In the genomic region with DNA sequence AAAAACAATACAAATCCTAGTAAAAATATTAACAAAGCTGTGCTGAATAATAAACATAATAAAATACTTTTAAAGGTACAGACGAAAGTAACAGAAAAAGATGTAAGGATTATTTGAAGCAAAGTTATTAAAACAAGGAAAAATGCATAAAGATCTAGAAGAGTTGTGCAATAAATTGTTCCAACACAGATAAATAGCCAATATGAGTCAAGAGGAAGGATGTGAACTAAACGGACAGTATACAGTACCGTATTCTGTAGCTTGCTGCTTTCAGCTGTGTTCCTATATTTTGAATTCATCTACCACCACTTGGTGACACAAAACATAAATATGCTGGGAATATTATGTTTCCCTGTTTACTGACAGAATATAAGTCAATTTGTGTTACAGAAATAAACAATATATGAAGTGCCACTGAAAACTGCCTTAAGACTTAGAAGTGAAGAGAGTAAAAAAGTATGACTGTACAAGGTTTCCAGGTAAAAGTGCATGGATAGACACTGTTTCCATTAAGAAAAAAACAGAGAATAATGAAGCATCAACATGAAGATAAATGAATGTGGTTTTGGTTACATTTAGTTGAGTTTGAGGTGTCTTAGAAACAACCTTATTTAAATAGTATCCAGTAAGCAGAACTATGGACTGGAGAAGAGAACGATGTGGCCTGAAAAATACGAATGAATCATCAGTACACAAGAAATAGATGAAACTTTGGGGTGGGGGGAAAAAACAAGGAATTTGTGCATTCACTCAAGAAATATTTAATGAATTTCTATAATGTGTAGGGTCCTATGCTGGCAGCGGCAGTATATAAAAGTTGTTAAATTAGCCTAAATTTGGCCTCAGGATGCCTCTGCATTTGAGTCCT, we compare ENCODE assay signal across 12 cellular contexts. TPM values are rescaled to one million over a fixed set of nuclear protein-coding genes. Genes with fewer than 3 reads are reported as not detected.
DNase-seq lines count a peak whose midpoint lies in the region; ATAC-seq and TF ChIP-seq lines count a peak whose summit lies in the region.
"Had no signal": no experiment of that assay in that cellular context is flagged by ENCODE, and none has a peak within 500 bp of the region (broad histone marks: within the 10 kb centered on the region; RNA-seq: fewer than 3 reads in every experiment).

No MANE protein-coding gene starts in this region.

- H3K27me3 Mint-ChIP-seq in CD8-positive, alpha-beta T cell (ENCODE audit: low read depth) = no peaks in the 10 kb centered on the region
- no peaks in the 10 kb centered on the region for H3K27me3 Mint-ChIP-seq in activated T-helper 17 cell treated with anti-CD3 and anti-CD28 coated beads, Interleukin-2, amount 50 U/mL, for 72 hours
- H3K27me3 Mint-ChIP-seq in mesothelial cell of epicardium (ENCODE audit: low read depth) = no peaks in the 10 kb centered on the region

- H3K36me3 ChIP-seq in CD8-positive, alpha-beta T cell (ENCODE audit: insufficient read depth, low read length) = no peaks in the 10 kb centered on the region
- peaks cover 6% of the 10 kb centered on the region for H3K36me3 ChIP-seq in IMR-90 (ENCODE audit: control insufficient read depth, insufficient read depth, low read length)

- no peak overlapping the region for H4K91ac ChIP-seq in IMR-90 (ENCODE audit: insufficient read depth, low read depth, low read length)

- no peak for DNase-seq in CD8-positive, alpha-beta T cell
- DNase-seq in IMR-90 (peak; percentile 49), mesothelial cell of epicardium (ENCODE audit: low spot score in 2 of 2, unreplicated experiment in 2 of 2) (no peak), UCSD-AML1 (lab: John Stamatoyannopoulos, UW; ENCODE audit: unreplicated experiment) (no peak)
- DNase-seq: activated CD4-positive, alpha-beta T cell treated with anti-CD3 and anti-CD28 coated beads for 4 hours; anterior cingulate cortex; DMS153; stimulated activated CD4-positive, alpha-beta T cell treated with anti-CD3 and anti-CD28 coated beads, Interleukin-2, amount 100 ng/mL, for 48 hours had no signal

- no peak overlapping the region for H4K8ac ChIP-seq in IMR-90 (ENCODE audit: low read depth in 2 of 2, low read length in 2 of 2)

- ATAC-seq in CD8-positive, alpha-beta T cell = no peak
- peak; percentile 64 for ATAC-seq in IMR-90 (ENCODE audit: low read depth)
- peak; percentile 67 for ATAC-seq in activated T-helper 17 cell treated with anti-CD3 and anti-CD28 coated beads, Interleukin-2, amount 50 U/mL, for 72 hours (replicated peaks)
- ATAC-seq in HG03520 (IDR thresholded peaks at IDR 0.05; ENCODE audit: unreplicated experiment) = no peak
- no peak for ATAC-seq in GM21423 (IDR thresholded peaks at IDR 0.05; ENCODE audit: unreplicated experiment)
- ATAC-seq in HG03097 (IDR thresholded peaks at IDR 0.05; ENCODE audit: low FRiP score, unreplicated experiment) = no peak

- peaks cover 23% of the 10 kb centered on the region for H3K36me3 Mint-ChIP-seq in CD8-positive, alpha-beta T cell
- peaks cover 33% of the 10 kb centered on the region for H3K36me3 Mint-ChIP-seq in activated T-helper 17 cell treated with anti-CD3 and anti-CD28 coated beads, Interleukin-2, amount 50 U/mL, for 72 hours (ENCODE audit: low read depth)
- no peaks in the 10 kb centered on the region for H3K36me3 Mint-ChIP-seq in mesothelial cell of epicardium

- H2BK120ac ChIP-seq in IMR-90 (ENCODE audit: low read depth, low read length) = no peak overlapping the region

- in situ Hi-C loops in IMR-90 (cut with MboI; ENCODE audit: low sequenced_read_pairs) = no loop called here

- CTCF ChIA-PET in CD8-positive, alpha-beta T cell (lab: Charles Lee) = interaction anchor here (1.4 kb wide), 1 partner anchor 43 kb away, joined by 3 read pairs; no protein-coding TSS in a partner anchor
- CTCF ChIA-PET in IMR-90 (lab: Yijun Ruan, JAX) = interaction anchor here (1.0 kb wide), 1 partner anchor 14 kb away, joined by 3 read pairs; no protein-coding TSS in a partner anchor

- no peak for TF ChIP-seq RAD21 in IMR-90 (IDR thresholded peaks at IDR 0.05; ENCODE audit: low read length)

- H4K20me1 ChIP-seq in IMR-90 (ENCODE audit: insufficient read depth, low read length) = peaks cover 89% of the 10 kb centered on the region

- H3K56ac ChIP-seq in IMR-90 (ENCODE audit: extremely low read depth, insufficient read depth, low read length) = no peak overlapping the region

- no peak overlapping the region for H3K14ac ChIP-seq in IMR-90 (replicated peaks; ENCODE audit: low read depth, low read length)

- intact Hi-C loops in CD8-positive, alpha-beta T cell (cut with DNase I, micrococcal nuclease) = loop anchor here in 1 of 2 experiments (1.0 to 2.0 kb wide), 2 partner anchors 12 to 16 kb away; no protein-coding TSS in a partner anchor
- intact Hi-C loops in IMR-90 (cut with micrococcal nuclease) = loop anchor here (5.0 kb wide), 1 partner anchor 37 kb away; no protein-coding TSS in a partner anchor

- no peak overlapping the region for H2AK9ac ChIP-seq in IMR-90 (replicated peaks; ENCODE audit: low read depth, low read length, poor library complexity)

- no peaks in the 10 kb centered on the region for H3K9me3 ChIP-seq in CD8-positive, alpha-beta T cell (ENCODE audit: low read length)
- H3K9me3 ChIP-seq in IMR-90 (ENCODE audit: control insufficient read depth, insufficient read depth, low read length) = no peaks in the 10 kb centered on the region

- peaks cover 0 to 46% of the 10 kb centered on the region in 2 experiments; a peak in 3 of 4 replicates for H3K79me1 ChIP-seq in IMR-90 (ENCODE audit: low read depth in 1 of 2, low read length in 2 of 2)

- POLR2A ChIA-PET in CD8-positive, alpha-beta T cell (lab: Charles Lee) = no interaction called here
- POLR2A ChIA-PET in IMR-90 (lab: Charles Lee; ENCODE audit: unreplicated experiment) = no interaction called here

- no TSS peak for BruUV-seq in IMR-90 (replicated peaks; lab: Mats Ljungman, UMichigan)

- no peaks in the 10 kb centered on the region for H3K9me3 Mint-ChIP-seq in CD8-positive, alpha-beta T cell
- H3K9me3 Mint-ChIP-seq in activated T-helper 17 cell treated with anti-CD3 and anti-CD28 coated beads, Interleukin-2, amount 50 U/mL, for 72 hours = no peaks in the 10 kb centered on the region
- no peaks in the 10 kb centered on the region for H3K9me3 Mint-ChIP-seq in mesothelial cell of epicardium

- no peak overlapping the region for H2AFZ ChIP-seq in IMR-90 (replicated peaks; ENCODE audit: low read length, poor library complexity)

- peak overlapping the region; percentile 32 for H2BK5ac ChIP-seq in IMR-90 (ENCODE audit: low read depth, low read length, poor library complexity, severe bottlenecking)

- H3K4me2 ChIP-seq in IMR-90 (ENCODE audit: low read depth, low read length) = peak overlapping the region; percentile 86

- no peak overlapping the region for H2AK5ac ChIP-seq in IMR-90 (ENCODE audit: low read depth, low read length)

- H4K5ac ChIP-seq in IMR-90 (ENCODE audit: low read depth, low read length) = no peak overlapping the region

- no peak overlapping the region for H3K9ac ChIP-seq in IMR-90 (ENCODE audit: low read depth, low read length)

- TF ChIP-seq CTCF in CD8-positive, alpha-beta T cell (IDR thresholded peaks at IDR 0.05) = no peak
- TF ChIP-seq CTCF in IMR-90 (conservative IDR thresholded peaks at IDR 0.05; ENCODE audit: low read depth, low read length) (no peak), mesothelial cell of epicardium (IDR thresholded peaks at IDR 0.05; ENCODE audit: unreplicated experiment) (no peak)

- no peak overlapping the region for H3K4ac ChIP-seq in IMR-90 (ENCODE audit: low read depth, low read length)

- no peak overlapping the region for H2BK15ac ChIP-seq in IMR-90 (ENCODE audit: low read depth, low read length)

- H3K4me3 Mint-ChIP-seq in CD8-positive, alpha-beta T cell = peak overlapping the region; percentile 41
- H3K4me3 Mint-ChIP-seq in activated T-helper 17 cell treated with anti-CD3 and anti-CD28 coated beads, Interleukin-2, amount 50 U/mL, for 72 hours = peak overlapping the region; percentile 70
- no peak overlapping the region for H3K4me3 Mint-ChIP-seq in mesothelial cell of epicardium

- no peak for TF ChIP-seq POLR2A in IMR-90 (IDR thresholded peaks at IDR 0.05; ENCODE audit: low read depth, low read length)

- H3K27ac Mint-ChIP-seq in CD8-positive, alpha-beta T cell = peak overlapping the region; percentile 87
- H3K27ac Mint-ChIP-seq in activated T-helper 17 cell treated with anti-CD3 and anti-CD28 coated beads, Interleukin-2, amount 50 U/mL, for 72 hours = peak overlapping the region; percentile 72
- peak overlapping the region; percentile 35 for H3K27ac Mint-ChIP-seq in mesothelial cell of epicardium

- WGBS in IMR-90 (ENCODE audit: extremely low coverage in 2 of 2, insufficient read length in 1 of 2), 2 experiments = no CpG with 5 or more reads among the region's 6 CpGs

- peaks cover 85% of the 10 kb centered on the region for H3K4me1 Mint-ChIP-seq in CD8-positive, alpha-beta T cell (ENCODE audit: low read depth)
- peaks cover 51% of the 10 kb centered on the region for H3K4me1 Mint-ChIP-seq in activated T-helper 17 cell treated with anti-CD3 and anti-CD28 coated beads, Interleukin-2, amount 50 U/mL, for 72 hours
- peaks cover 45% of the 10 kb centered on the region for H3K4me1 Mint-ChIP-seq in mesothelial cell of epicardium

- H2BK20ac ChIP-seq in IMR-90 (ENCODE audit: low read depth, low read length) = no peak overlapping the region

- H3K27me3 ChIP-seq in CD8-positive, alpha-beta T cell (ENCODE audit: insufficient read depth, low read length) = no peaks in the 10 kb centered on the region
- H3K27me3 ChIP-seq in IMR-90 (ENCODE audit: control insufficient read depth, insufficient read depth, low read length) = no peaks in the 10 kb centered on the region

- H3K4me1 ChIP-seq in CD8-positive, alpha-beta T cell (ENCODE audit: insufficient read depth, low read length) = peaks cover 83% of the 10 kb centered on the region
- H3K4me1 ChIP-seq in IMR-90 (ENCODE audit: control insufficient read depth, insufficient read depth, low read length) = peaks cover 25% of the 10 kb centered on the region

- no peak overlapping the region for H3K4me3 ChIP-seq in CD8-positive, alpha-beta T cell (ENCODE audit: low read depth, low read length)
- H3K4me3 ChIP-seq in IMR-90 (ENCODE audit: insufficient read depth, low read depth, low read length) = no peak overlapping the region

- no peak overlapping the region for H3K18ac ChIP-seq in IMR-90 (ENCODE audit: low read depth, low read length)

- dilution Hi-C loops in IMR-90 (cut with HindIII; ENCODE audit: low sequenced_read_pairs, unreplicated experiment) = no loop called here

- no peak overlapping the region for H3K27ac ChIP-seq in CD8-positive, alpha-beta T cell (ENCODE audit: low read depth, low read length)
- H3K27ac ChIP-seq in IMR-90 (ENCODE audit: insufficient read depth, low read length) = no peak overlapping the region

- H3K9me1 ChIP-seq in IMR-90 (ENCODE audit: insufficient read depth, low read length) = peaks cover 6% of the 10 kb centered on the region

- H3K23ac ChIP-seq in IMR-90 (ENCODE audit: low read depth, low read length) = no peak overlapping the region

RNA-seq across cellular contexts. Expression of gene PPP3R1, which starts 13.1 kb away (rescaled TPM):
- total RNA-seq in CD8-positive, alpha-beta T cell = 10 to 100 TPM; 68.4 to 77.0 TPM
- total RNA-seq in IMR-90 (2012; rRNA removed) = 9.1 and 18.1 TPM in 2 replicates
- polyA plus RNA-seq in IMR-90 (2012; rRNA removed) = 11.0 and 17.3 TPM in 2 replicates
- polyA plus RNA-seq in IMR-90 (2012; cell fraction: cytosol; rRNA removed) = 2.4 and 3.5 TPM in 2 replicates
- 0.82 and 7.4 TPM in 2 replicates for polyA plus RNA-seq in IMR-90 (2012; cell fraction: nucleus; rRNA removed; ENCODE audit: low replicate concordance)
- total RNA-seq in activated T-helper 17 cell treated with anti-CD3 and anti-CD28 coated beads, Interleukin-2, amount 50 U/mL, for 72 hours = 10 to 100 TPM; 54.1 to 70.0 TPM
- total RNA-seq in mesothelial cell of epicardium = 58.2 to 64.6 TPM (median 62.8 TPM) in 3 replicates

Comparison
In these comparisons a context has a peak if more than half of its experiments do, and no peak if none do; other contexts are left out.
1. ATAC-seq: peak in IMR-90 (single experiment) and activated T-helper 17 cell treated with anti-CD3 and anti-CD28 coated beads, Interleukin-2, amount 50 U/mL, for 72 hours (single experiment); none in CD8-positive, alpha-beta T cell (single experiment), HG03520 (single experiment), GM21423 (single experiment) and HG03097 (single experiment).
2. H3K27ac Mint-ChIP-seq: peak in every context shown above with its lines; median percentile 87 in CD8-positive, alpha-beta T cell; 72 in activated T-helper 17 cell treated with anti-CD3 and anti-CD28 coated beads, Interleukin-2, amount 50 U/mL, for 72 hours; 35 in mesothelial cell of epicardium.